In genomic region chr10:84193327-84193726, GRCh38 we compare ENCODE assay signal across 32 cellular contexts. TPM values are rescaled to one million over a fixed set of nuclear protein-coding genes. Genes with fewer than 3 reads are reported as not detected.
"Had no signal": no experiment of that assay in that cellular context is flagged by ENCODE, and none has a peak within 500 bp of the region (broad histone marks: within the 10 kb centered on the region; RNA-seq: fewer than 3 reads in every experiment).

No MANE protein-coding gene starts in this region.

- H3K27me3 ChIP-seq: testis had no signal

- H3K4me1 ChIP-seq: psoas muscle, uterus had no signal

- H3K4me3 ChIP-seq: left lung, pancreas, psoas muscle, uterus had no signal

- H3K27ac ChIP-seq: epithelial cell of prostate, esophagus squamous epithelium, heart right ventricle, left lung, lower lobe of right lung, pancreas, psoas muscle, testis, uterus had no signal

- H3K36me3 ChIP-seq: heart right ventricle, left lung, lower lobe of right lung, pancreas, transverse colon, uterus had no signal

- DNase-seq: activated CD4-positive, alpha-beta T cell treated with anti-CD3 and anti-CD28 coated beads for 48 hours; activated CD4-positive, alpha-beta T cell treated with anti-CD3 and anti-CD28 coated beads, Interleukin-2, amount 50 U/mL, for 48 hours; activated CD8-positive, alpha-beta memory T cell treated with anti-CD3 and anti-CD28 coated beads for 24 hours; activated effector memory CD4-positive, alpha-beta T cell treated with anti-CD3 and anti-CD28 coated beads, Interleukin-2, amount 50 U/mL, for 16 hours; activated naive CD4-positive, alpha-beta T cell treated with anti-CD3 and anti-CD28 coated beads for 36 hours; activated naive CD8-positive, alpha-beta T cell treated with anti-CD3 and anti-CD28 coated beads for 36 hours; amniotic stem cell; central memory CD4-positive, alpha-beta T cell; dermis blood vessel endothelial cell; effector CD8-positive, alpha-beta T cell; esophagus squamous epithelium; foreskin melanocyte; heart right ventricle; lower lobe of right lung; mesenchymal stem cell; nucleus accumbens; pancreas; psoas muscle; stimulated activated CD4-positive, alpha-beta T cell treated with anti-CD3 and anti-CD28 coated beads, Interleukin-2, amount 100 ng/mL, for 48 hours; stimulated activated naive CD8-positive, alpha-beta T cell treated with anti-CD3 and anti-CD28 coated beads, Interleukin-15, Interleukin-2, amounts not matched to agents 100 U/mL and 50 U/mL, for 24 hours; testis; uterus had no signal

- H3K9me3 ChIP-seq: esophagus squamous epithelium, heart right ventricle, left lung, lower lobe of right lung, pancreas, psoas muscle, testis, transverse colon, uterus had no signal

- ATAC-seq: activated CD4-positive, CD25-positive, alpha-beta regulatory T cell treated with anti-CD3 and anti-CD28 coated beads, Interleukin-2, amount 50 U/mL, for 24 hours; heart right ventricle; left lung; lower lobe of right lung; pancreas; psoas muscle; stimulated activated naive CD8-positive, alpha-beta T cell treated with anti-CD3 and anti-CD28 coated beads, Interleukin-15, Interleukin-2, amounts not matched to agents 100 U/mL and 50 U/mL, for 24 hours had no signal

- H3K9me3 Mint-ChIP-seq: activated naive CD4-positive, alpha-beta T cell treated with anti-CD3 and anti-CD28 coated beads for 36 hours; activated naive CD8-positive, alpha-beta T cell treated with anti-CD3 and anti-CD28 coated beads for 36 hours; activated T-helper 1 cell treated with anti-CD3 and anti-CD28 coated beads, Interleukin-12 subunit alpha, Interleukin-12 subunit beta, Interleukin-2, Interleukin-4 antibody, amounts not matched to agents 30 ng/mL and 10 ng/mL and 1 ng/mL, durations not matched to agents 14 hours and 24 hours and 36 hours; T-helper 2 cell treated with Interferon-gamma antibody and Interleukin-4, amounts not matched to agents 5 μg/mL and 100 μg/mL, for 36 hours had no signal

- H3K36me3 Mint-ChIP-seq: activated naive CD8-positive, alpha-beta T cell treated with anti-CD3 and anti-CD28 coated beads for 36 hours had no signal

- H3K4me3 Mint-ChIP-seq: activated T-helper 1 cell treated with anti-CD3 and anti-CD28 coated beads, Interleukin-12 subunit alpha, Interleukin-12 subunit beta, Interleukin-2, Interleukin-4 antibody, amounts not matched to agents 30 ng/mL and 10 ng/mL and 1 ng/mL, durations not matched to agents 14 hours and 24 hours and 36 hours; T-helper 2 cell treated with Interferon-gamma antibody and Interleukin-4, amounts not matched to agents 5 μg/mL and 100 μg/mL, for 36 hours had no signal

- H3K27ac Mint-ChIP-seq: activated naive CD4-positive, alpha-beta T cell treated with anti-CD3 and anti-CD28 coated beads for 36 hours; activated naive CD8-positive, alpha-beta T cell treated with anti-CD3 and anti-CD28 coated beads for 36 hours; activated T-helper 1 cell treated with anti-CD3 and anti-CD28 coated beads, Interleukin-12 subunit alpha, Interleukin-12 subunit beta, Interleukin-2, Interleukin-4 antibody, amounts not matched to agents 30 ng/mL and 10 ng/mL and 1 ng/mL, durations not matched to agents 14 hours and 24 hours and 36 hours; T-helper 2 cell treated with Interferon-gamma antibody and Interleukin-4, amounts not matched to agents 5 μg/mL and 100 μg/mL, for 36 hours had no signal

RNA-seq across cellular contexts. Expression of gene GPR15LG, which starts 19.7 kb away (rescaled TPM):
- total RNA-seq: activated naive CD4-positive, alpha-beta T cell treated with anti-CD3 and anti-CD28 coated beads for 36 hours; activated naive CD8-positive, alpha-beta T cell treated with anti-CD3 and anti-CD28 coated beads for 36 hours; activated T-helper 1 cell treated with anti-CD3 and anti-CD28 coated beads, Interleukin-12 subunit alpha, Interleukin-12 subunit beta, Interleukin-2, Interleukin-4 antibody, amounts not matched to agents 30 ng/mL and 10 ng/mL and 1 ng/mL, durations not matched to agents 14 hours and 24 hours and 36 hours; astrocyte; dermis blood vessel endothelial cell; glomerular endothelial cell; heart right ventricle; left lung; lower lobe of right lung; mononuclear cell; psoas muscle; testis; uterus had no signal
- polyA plus RNA-seq: heart right ventricle, neural cell had no signal

RNA-seq across cellular contexts. Expression of gene LRIT2, which starts 32.0 kb away (rescaled TPM):
- total RNA-seq: activated naive CD4-positive, alpha-beta T cell treated with anti-CD3 and anti-CD28 coated beads for 36 hours; activated naive CD8-positive, alpha-beta T cell treated with anti-CD3 and anti-CD28 coated beads for 36 hours; activated T-helper 1 cell treated with anti-CD3 and anti-CD28 coated beads, Interleukin-12 subunit alpha, Interleukin-12 subunit beta, Interleukin-2, Interleukin-4 antibody, amounts not matched to agents 30 ng/mL and 10 ng/mL and 1 ng/mL, durations not matched to agents 14 hours and 24 hours and 36 hours; astrocyte; dermis blood vessel endothelial cell; esophagus squamous epithelium; glomerular endothelial cell; heart right ventricle; left lung; lower lobe of right lung; mononuclear cell; pancreas; psoas muscle; transverse colon; uterus had no signal
- polyA plus RNA-seq: heart right ventricle, neural cell, pancreas, psoas muscle had no signal

RNA-seq across cellular contexts. Expression of gene LRIT1, which starts 48.0 kb away (rescaled TPM):
- total RNA-seq: activated naive CD4-positive, alpha-beta T cell treated with anti-CD3 and anti-CD28 coated beads for 36 hours; activated naive CD8-positive, alpha-beta T cell treated with anti-CD3 and anti-CD28 coated beads for 36 hours; activated T-helper 1 cell treated with anti-CD3 and anti-CD28 coated beads, Interleukin-12 subunit alpha, Interleukin-12 subunit beta, Interleukin-2, Interleukin-4 antibody, amounts not matched to agents 30 ng/mL and 10 ng/mL and 1 ng/mL, durations not matched to agents 14 hours and 24 hours and 36 hours; astrocyte; dermis blood vessel endothelial cell; glomerular endothelial cell; left lung; lower lobe of right lung; mononuclear cell; pancreas; psoas muscle; transverse colon; uterus had no signal
- polyA plus RNA-seq: heart right ventricle, neural cell, pancreas, psoas muscle had no signal

RNA-seq across cellular contexts. Expression of gene RGR, which starts 51.5 kb away (rescaled TPM):
- total RNA-seq: activated naive CD4-positive, alpha-beta T cell treated with anti-CD3 and anti-CD28 coated beads for 36 hours; activated naive CD8-positive, alpha-beta T cell treated with anti-CD3 and anti-CD28 coated beads for 36 hours; activated T-helper 1 cell treated with anti-CD3 and anti-CD28 coated beads, Interleukin-12 subunit alpha, Interleukin-12 subunit beta, Interleukin-2, Interleukin-4 antibody, amounts not matched to agents 30 ng/mL and 10 ng/mL and 1 ng/mL, durations not matched to agents 14 hours and 24 hours and 36 hours; astrocyte; dermis blood vessel endothelial cell; glomerular endothelial cell; left lung; lower lobe of right lung; mononuclear cell; pancreas; psoas muscle; uterus had no signal
- polyA plus RNA-seq: neural cell, pancreas had no signal
